23 cellular contexts compared by ENCODE assay signal in the genomic region with DNA sequence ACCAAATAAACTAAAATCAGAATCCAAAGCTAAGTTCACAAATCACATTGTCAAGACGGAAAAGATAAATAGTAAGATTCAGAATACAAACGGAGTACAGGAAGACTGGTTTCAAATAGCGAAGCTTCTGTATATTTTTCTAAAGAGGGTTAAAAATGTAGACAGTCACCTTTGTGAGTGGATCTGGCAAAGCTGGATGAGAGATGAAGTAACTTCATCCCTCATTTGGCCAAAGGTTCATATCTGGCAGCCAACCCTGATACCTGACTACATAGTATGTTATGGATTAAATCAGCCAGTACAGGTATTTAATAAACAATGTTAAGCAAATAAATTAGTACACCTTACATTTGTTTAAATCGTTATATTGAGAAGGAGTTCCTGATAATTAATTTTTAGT.
"Had no signal": no experiment of that assay in that cellular context is flagged by ENCODE, and none has a peak within 500 bp of the region (broad histone marks: within the 10 kb centered on the region; RNA-seq: fewer than 3 reads in every experiment).

No MANE protein-coding gene starts in this region.

- DNase-seq: activated CD4-positive, alpha-beta T cell treated with anti-CD3 and anti-CD28 coated beads for 4 hours; activated CD4-positive, alpha-beta T cell treated with anti-CD3 and anti-CD28 coated beads, Interleukin-2, amount 50 U/mL, for 48 hours; activated CD4-positive, CD25-positive, alpha-beta regulatory T cell; activated effector memory CD4-positive, alpha-beta T cell treated with Interleukin-2 at 50 U/mL for 16 hours; activated naive CD4-positive, alpha-beta T cell treated with anti-CD3 and anti-CD28 coated beads for 36 hours; activated naive CD8-positive, alpha-beta T cell treated with anti-CD3 and anti-CD28 coated beads, Interleukin-2, amount 10 ng/mL, durations not matched to agents 7 days and 5 days; activated T-cell treated with anti-CD3 and anti-CD28 coated beads, Interleukin-2, amount 50 U/mL, for 72 hours; amniotic stem cell; cortex of kidney; erythroblast; foreskin melanocyte; immature natural killer cell; kidney glomerular epithelial cell; left ventricle myocardium superior; midbrain; natural killer cell; psoas muscle; stimulated activated CD4-positive, alpha-beta T cell treated with anti-CD3 and anti-CD28 coated beads, Interleukin-12 subunit alpha, Interleukin-12 subunit beta, amount 100 ng/mL, for 4 hours; stimulated activated CD4-positive, alpha-beta T cell treated with anti-CD3 and anti-CD28 coated beads, Interleukin-4, amount 100 ng/mL, for 4 hours; stimulated activated naive CD8-positive, alpha-beta T cell treated with anti-CD3 and anti-CD28 coated beads, Interleukin-15, amount 100 ng/mL, for 72 hours; T1000; upper lobe of left lung had no signal

- H3K27me3 Mint-ChIP-seq: stimulated activated naive CD8-positive, alpha-beta T cell treated with anti-CD3 and anti-CD28 coated beads, Interleukin-15, amount 100 ng/mL, for 72 hours had no signal

- H3K27ac ChIP-seq: psoas muscle, right atrium auricular region, upper lobe of left lung had no signal

- H3K9me3 Mint-ChIP-seq: activated naive CD4-positive, alpha-beta T cell treated with anti-CD3 and anti-CD28 coated beads for 36 hours; activated naive CD8-positive, alpha-beta T cell treated with anti-CD3 and anti-CD28 coated beads, Interleukin-2, amount 10 ng/mL, durations not matched to agents 7 days and 5 days; activated T-cell treated with anti-CD3 and anti-CD28 coated beads, Interleukin-2, amount 50 U/mL, for 72 hours; immature natural killer cell; natural killer cell; stimulated activated naive CD8-positive, alpha-beta T cell treated with anti-CD3 and anti-CD28 coated beads, Interleukin-15, amount 100 ng/mL, for 72 hours had no signal

- H3K27ac Mint-ChIP-seq: activated naive CD4-positive, alpha-beta T cell treated with anti-CD3 and anti-CD28 coated beads for 36 hours; activated naive CD8-positive, alpha-beta T cell treated with anti-CD3 and anti-CD28 coated beads, Interleukin-2, amount 10 ng/mL, durations not matched to agents 7 days and 5 days; natural killer cell; stimulated activated naive CD8-positive, alpha-beta T cell treated with anti-CD3 and anti-CD28 coated beads, Interleukin-15, amount 100 ng/mL, for 72 hours had no signal

- H3K4me3 Mint-ChIP-seq: activated naive CD4-positive, alpha-beta T cell treated with anti-CD3 and anti-CD28 coated beads for 36 hours; activated naive CD8-positive, alpha-beta T cell treated with anti-CD3 and anti-CD28 coated beads, Interleukin-2, amount 10 ng/mL, durations not matched to agents 7 days and 5 days; activated T-cell treated with anti-CD3 and anti-CD28 coated beads, Interleukin-2, amount 50 U/mL, for 72 hours; immature natural killer cell; natural killer cell; stimulated activated naive CD8-positive, alpha-beta T cell treated with anti-CD3 and anti-CD28 coated beads, Interleukin-15, amount 100 ng/mL, for 72 hours had no signal

- ATAC-seq: activated T-cell treated with anti-CD3 and anti-CD28 coated beads, Interleukin-2, amount 50 U/mL, for 72 hours; left ventricle myocardium superior; natural killer cell; psoas muscle; stimulated activated naive CD8-positive, alpha-beta T cell treated with anti-CD3 and anti-CD28 coated beads, Interleukin-15, amount 100 ng/mL, for 72 hours had no signal

- H3K4me3 ChIP-seq: psoas muscle, right atrium auricular region, upper lobe of left lung had no signal

- H3K36me3 ChIP-seq: right atrium auricular region, upper lobe of left lung had no signal

- H3K36me3 Mint-ChIP-seq: activated naive CD8-positive, alpha-beta T cell treated with anti-CD3 and anti-CD28 coated beads, Interleukin-2, amount 10 ng/mL, durations not matched to agents 7 days and 5 days; immature natural killer cell; natural killer cell had no signal

- H3K4me1 ChIP-seq: psoas muscle, right atrium auricular region, upper lobe of left lung had no signal

- H3K4me1 Mint-ChIP-seq: activated naive CD8-positive, alpha-beta T cell treated with anti-CD3 and anti-CD28 coated beads, Interleukin-2, amount 10 ng/mL, durations not matched to agents 7 days and 5 days; immature natural killer cell; natural killer cell; stimulated activated naive CD8-positive, alpha-beta T cell treated with anti-CD3 and anti-CD28 coated beads, Interleukin-15, amount 100 ng/mL, for 72 hours had no signal

- H3K9me3 ChIP-seq: psoas muscle, right atrium auricular region, upper lobe of left lung had no signal

- H3K27me3 ChIP-seq: right atrium auricular region, upper lobe of left lung had no signal
